Comparison of ENCODE assay signal across 7 cellular contexts in genomic region chr6:170503414-170503761, GRCh38.
"Had no signal": no experiment of that assay in that cellular context is flagged by ENCODE, and none has a peak within 500 bp of the region (broad histone marks: within the 10 kb centered on the region; RNA-seq: fewer than 3 reads in every experiment).

No MANE protein-coding gene starts in this region.

- H3K4me1 Mint-ChIP-seq: GM23338 had no signal

- DNase-seq: H9, HCEC 1CT, HFFc6, IMR-90, KG1 had no signal

- H3K27ac Mint-ChIP-seq: GM23338, H9, HFFc6 had no signal

- H3K4me3 ChIP-seq: GM23338, K562 had no signal

- H3K4me3 Mint-ChIP-seq: GM23338, H9, HFFc6 had no signal

- ATAC-seq: GM23338, K562 had no signal
